In genomic region chr2:163759013-163759412, GRCh38 we compare ENCODE assay signal across 10 cellular contexts. TPM values are rescaled to one million over a fixed set of nuclear protein-coding genes. Genes with fewer than 3 reads are reported as not detected.
"Had no signal": no experiment of that assay in that cellular context is flagged by ENCODE, and none has a peak within 500 bp of the region (broad histone marks: within the 10 kb centered on the region; RNA-seq: fewer than 3 reads in every experiment).

No MANE protein-coding gene starts in this region.

- H3K36me3 ChIP-seq: HAP-1 had no signal

- H3K4me2 ChIP-seq: GM23338, KMS-11 had no signal

- H2AFZ ChIP-seq: GM23338 had no signal

- H3K27ac ChIP-seq: HL-60, KMS-11 had no signal

- H3K9ac ChIP-seq: KMS-11 had no signal

- H3K9me3 ChIP-seq: HAP-1 had no signal

- H3K4me3 ChIP-seq: GM23338, HAP-1 had no signal

- FAIRE-seq: H1, HepG2 had no signal

- DNase-seq: H7, HFFc6, KBM-7 had no signal

- H3K4me1 ChIP-seq: HAP-1 had no signal

RNA-seq across cellular contexts. Expression of gene FIGN, which starts 23.2 kb away (rescaled TPM):
- polyA plus RNA-seq: IgD-negative memory B cell had no signal
